9 cellular contexts compared by ENCODE assay signal in the genomic region with DNA sequence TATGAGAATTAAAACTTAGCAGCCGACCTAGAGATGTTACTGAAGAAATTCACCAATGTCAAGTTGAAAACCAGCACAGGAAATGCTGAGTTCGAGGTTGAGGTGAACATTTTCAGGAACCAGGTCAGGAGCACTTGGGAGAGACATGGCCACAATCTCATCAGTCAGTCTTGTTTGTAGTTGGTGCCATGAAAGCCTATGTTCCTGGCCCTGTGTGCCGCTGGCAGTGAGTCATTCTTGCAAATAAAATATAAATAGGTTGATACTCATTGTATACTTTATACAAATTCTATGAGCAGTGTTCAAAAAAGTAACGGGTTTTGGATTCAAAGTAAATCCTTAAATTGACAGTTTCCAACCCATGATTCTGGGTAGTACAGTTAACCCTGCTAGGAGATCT. TPM values are rescaled to one million over a fixed set of nuclear protein-coding genes. Genes with fewer than 3 reads are reported as not detected.
DNase-seq lines count a peak whose midpoint lies in the region; ATAC-seq and TF ChIP-seq lines count a peak whose summit lies in the region.
"Had no signal": no experiment of that assay in that cellular context is flagged by ENCODE, and none has a peak within 500 bp of the region (broad histone marks: within the 10 kb centered on the region; RNA-seq: fewer than 3 reads in every experiment).

No MANE protein-coding gene starts in this region.

- H3K27me3 ChIP-seq in HAP-1 (ENCODE audit: low read depth), result no peaks in the 10 kb centered on the region

- in situ Hi-C loops in HAP-1 (cut with MboI; ENCODE audit: low sequenced_read_pairs), result loop anchor here (10.0 to 25.0 kb wide), 2 partner anchors 221 to 478 kb away; no protein-coding TSS in a partner anchor

- H3K4me3 ChIP-seq in AG09309 (ENCODE audit: control insufficient read depth, low read depth, low read length), result peak overlapping the region; percentile 4; the same call in 1 of the 2 replicates
- H3K4me3 ChIP-seq in HAP-1, result peak overlapping the region; percentile 80

- ATAC-seq in activated naive CD8-positive, alpha-beta T cell treated with anti-CD3 and anti-CD28 coated beads, Interleukin-2, amount 10 ng/mL, durations not matched to agents 7 days and 5 days (ENCODE audit: low read depth), result no peak

- H3K36me3 Mint-ChIP-seq in activated naive CD8-positive, alpha-beta T cell treated with anti-CD3 and anti-CD28 coated beads, Interleukin-2, amount 10 ng/mL, durations not matched to agents 7 days and 5 days, result peaks cover 1% of the 10 kb centered on the region

- H3K27me3 Mint-ChIP-seq in activated naive CD8-positive, alpha-beta T cell treated with anti-CD3 and anti-CD28 coated beads, Interleukin-2, amount 10 ng/mL, durations not matched to agents 7 days and 5 days, result no peaks in the 10 kb centered on the region

- peak overlapping the region; percentile 80 for H3K4me3 Mint-ChIP-seq in activated naive CD8-positive, alpha-beta T cell treated with anti-CD3 and anti-CD28 coated beads, Interleukin-2, amount 10 ng/mL, durations not matched to agents 7 days and 5 days

- no peak for DNase-seq in AG09309 (ENCODE audit: low read depth)
- DNase-seq in HAP-1 (ENCODE audit: low spot score in 2 of 2), result no peak
- DNase-seq in activated naive CD8-positive, alpha-beta T cell treated with anti-CD3 and anti-CD28 coated beads, Interleukin-2, amount 10 ng/mL, durations not matched to agents 7 days and 5 days, result no peak
- peak; percentile 51 to 73 for DNase-seq in lung microvascular endothelial cell (ENCODE audit: low read depth in 2 of 2)
- no peak for DNase-seq in cerebellum (ENCODE audit: low spot score)
- no peak for DNase-seq in pons (ENCODE audit: low spot score)
- no peak for DNase-seq in KG1 (lab: John Stamatoyannopoulos, UW)
- DNase-seq in epidermal melanocyte (ENCODE audit: insufficient read length, low spot score), result no peak
- DNase-seq: NCI-H226 had no signal

- no peaks in the 10 kb centered on the region for H3K36me3 ChIP-seq in HAP-1 (replicated peaks)

- no peaks in the 10 kb centered on the region for H3K9me3 ChIP-seq in HAP-1

- H3K4me1 Mint-ChIP-seq in activated naive CD8-positive, alpha-beta T cell treated with anti-CD3 and anti-CD28 coated beads, Interleukin-2, amount 10 ng/mL, durations not matched to agents 7 days and 5 days, result peaks cover 28% of the 10 kb centered on the region

- H3K9me3 Mint-ChIP-seq in activated naive CD8-positive, alpha-beta T cell treated with anti-CD3 and anti-CD28 coated beads, Interleukin-2, amount 10 ng/mL, durations not matched to agents 7 days and 5 days, result no peaks in the 10 kb centered on the region

- peaks cover 28% of the 10 kb centered on the region for H3K4me1 ChIP-seq in HAP-1

- peak overlapping the region; percentile 74 for H3K27ac Mint-ChIP-seq in activated naive CD8-positive, alpha-beta T cell treated with anti-CD3 and anti-CD28 coated beads, Interleukin-2, amount 10 ng/mL, durations not matched to agents 7 days and 5 days

- POLR2A ChIA-PET in activated naive CD8-positive, alpha-beta T cell treated with anti-CD3 and anti-CD28 coated beads, Interleukin-2, amount 10 ng/mL, durations not matched to agents 7 days and 5 days (lab: Charles Lee), result no interaction called here

- TF ChIP-seq CTCF in AG09309 (IDR thresholded peaks at IDR 0.05; ENCODE audit: control insufficient read depth, insufficient read depth, low read depth, low read length, missing control alignments), result no peak

RNA-seq across cellular contexts. Expression of a gene that starts 1.5 kb away (rescaled TPM):
- under 1 TPM; 0.68 to 0.75 TPM for total RNA-seq in activated naive CD8-positive, alpha-beta T cell treated with anti-CD3 and anti-CD28 coated beads, Interleukin-2, amount 10 ng/mL, durations not matched to agents 7 days and 5 days
- total RNA-seq in lung microvascular endothelial cell (0.40 and 0.44 TPM in 2 replicates), cerebellum (6.1 TPM)

Comparison
In these comparisons a context has a peak if more than half of its experiments do, and no peak if none do; other contexts are left out.
1. DNase-seq: peak in lung microvascular endothelial cell (2 of 2); none in AG09309 (single experiment), HAP-1 (0 of 2), activated naive CD8-positive, alpha-beta T cell treated with anti-CD3 and anti-CD28 coated beads, Interleukin-2, amount 10 ng/mL, durations not matched to agents 7 days and 5 days (single experiment), cerebellum (single experiment), pons (single experiment), KG1 (single experiment) and epidermal melanocyte (single experiment).